In the genomic region with DNA sequence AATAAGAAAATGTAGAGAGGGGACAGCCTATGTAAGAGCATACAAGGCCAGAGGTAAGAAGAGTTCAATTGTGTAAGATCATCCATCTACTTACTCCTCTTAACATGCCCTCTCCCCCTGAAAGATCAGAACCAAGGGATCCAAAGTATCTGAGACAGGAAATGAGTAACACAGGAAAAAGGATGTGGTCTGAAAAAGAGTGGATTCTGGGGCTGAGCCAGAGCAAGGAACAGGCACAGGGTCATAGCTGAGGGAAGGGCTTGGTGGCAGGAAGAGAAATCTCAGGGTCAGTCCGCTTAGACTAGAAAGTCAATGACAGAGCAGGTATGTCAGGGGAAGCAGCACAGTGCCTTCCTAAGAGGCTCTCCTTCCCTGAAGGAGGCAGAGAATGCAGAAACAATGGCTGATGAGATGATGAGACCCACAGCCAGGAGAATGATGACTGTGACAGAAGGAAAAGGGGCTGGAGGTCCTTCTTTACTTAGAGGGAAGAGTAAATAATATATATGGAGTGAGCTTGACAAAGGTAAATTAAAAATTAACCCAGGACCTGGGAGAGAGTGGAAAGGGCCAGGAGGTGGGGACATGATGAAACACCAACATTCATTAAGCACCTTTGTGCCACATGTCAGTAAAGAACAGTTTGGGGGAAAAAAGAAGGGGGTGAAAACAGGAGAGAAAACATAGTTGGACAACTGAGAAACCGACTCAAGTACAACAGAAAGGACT, we compare ENCODE assay signal across 8 cellular contexts. TPM values are rescaled to one million over a fixed set of nuclear protein-coding genes. Genes with fewer than 3 reads are reported as not detected.
DNase-seq lines count a peak whose midpoint lies in the region; ATAC-seq, FAIRE-seq and TF ChIP-seq lines count a peak whose summit lies in the region.

No MANE protein-coding gene starts in this region.

- no peaks in the 10 kb centered on the region for H3K9me3 ChIP-seq in AG04450 (ENCODE audit: control insufficient read depth, insufficient read depth, low read length)
- H3K9me3 ChIP-seq in psoas muscle, result no peaks in the 10 kb centered on the region

- peak; percentile 55 for FAIRE-seq in HTR-8/SVneo (lab: Jason Lieb, UNC)

- intact Hi-C loops in activated CD8-positive, alpha-beta T cell treated with anti-CD3 and anti-CD28 coated beads for 36 hours (cut with micrococcal nuclease), result no loop called here
- intact Hi-C loops in psoas muscle (cut with DNase I), result no loop called here

- H3K36me3 Mint-ChIP-seq in activated CD8-positive, alpha-beta T cell treated with anti-CD3 and anti-CD28 coated beads for 36 hours (ENCODE audit: low read depth), result peaks cover 33% of the 10 kb centered on the region
- peaks cover 20% of the 10 kb centered on the region for H3K36me3 Mint-ChIP-seq in glutamatergic neuron (ENCODE audit: unreplicated experiment)

- peak overlapping the region; percentile 87 for H3K4me3 ChIP-seq in AG04450 (ENCODE audit: low read depth, low read length)
- H3K4me3 ChIP-seq in psoas muscle, result peak overlapping the region; percentile 85

- DNase-seq in AG04450 (ENCODE audit: low read depth, low spot score) (no peak), HTR-8/SVneo (ENCODE audit: insufficient read length, low spot score) (peak; percentile 64), glutamatergic neuron (no peak), psoas muscle (peak; percentile 71 to 74), OCI-M2 (lab: John Stamatoyannopoulos, UW; ENCODE audit: unreplicated experiment) (no peak), putamen (ENCODE audit: low spot score) (no peak), hypothalamus (lab: John Stamatoyannopoulos, UW) (no peak)
- no peak for DNase-seq in activated CD8-positive, alpha-beta T cell treated with anti-CD3 and anti-CD28 coated beads for 36 hours

- H3K4me1 ChIP-seq in psoas muscle, result peaks cover 64% of the 10 kb centered on the region

- H3K27me3 Mint-ChIP-seq in activated CD8-positive, alpha-beta T cell treated with anti-CD3 and anti-CD28 coated beads for 36 hours, result no peaks in the 10 kb centered on the region
- peaks cover 30% of the 10 kb centered on the region for H3K27me3 Mint-ChIP-seq in glutamatergic neuron (ENCODE audit: unreplicated experiment)

- TF ChIP-seq CTCF in AG04450 (IDR thresholded peaks at IDR 0.05; ENCODE audit: low read depth, low read length) (no peak), glutamatergic neuron (IDR thresholded peaks at IDR 0.05; ENCODE audit: partially characterized antibody, unreplicated experiment) (no peak), psoas muscle (IDR thresholded peaks at IDR 0.05) (no peak)
- TF ChIP-seq CTCF in activated CD8-positive, alpha-beta T cell treated with anti-CD3 and anti-CD28 coated beads for 36 hours (IDR thresholded peaks at IDR 0.05), result no peak

- H3K27me3 ChIP-seq in AG04450 (ENCODE audit: control insufficient read depth, insufficient read depth, low read length), result no peaks in the 10 kb centered on the region
- H3K27me3 ChIP-seq in psoas muscle (ENCODE audit: insufficient read depth in 3 of 3, low read length in 2 of 3), result no peaks in the 10 kb centered on the region

- peaks cover 61% of the 10 kb centered on the region for H3K4me1 Mint-ChIP-seq in activated CD8-positive, alpha-beta T cell treated with anti-CD3 and anti-CD28 coated beads for 36 hours (ENCODE audit: low read depth)
- peaks cover 49% of the 10 kb centered on the region for H3K4me1 Mint-ChIP-seq in glutamatergic neuron (ENCODE audit: low read depth, unreplicated experiment)

- H3K27ac Mint-ChIP-seq in activated CD8-positive, alpha-beta T cell treated with anti-CD3 and anti-CD28 coated beads for 36 hours, result peak overlapping the region; percentile 25
- H3K27ac Mint-ChIP-seq in glutamatergic neuron (ENCODE audit: unreplicated experiment), result peak overlapping the region; percentile 98

- peaks cover 9 to 30% of the 10 kb centered on the region in 2 donors for H3K36me3 ChIP-seq in psoas muscle (ENCODE audit: insufficient read depth in 1 of 2, low read depth in 1 of 2)

- POLR2A ChIA-PET in AG04450 (lab: Yijun Ruan, JAX), result interaction anchor here (1.0 to 1.7 kb wide), 3 partner anchors 9 to 28 kb away, joined by 4 to 6 read pairs (median 4); no protein-coding TSS in a partner anchor
- POLR2A ChIA-PET in activated CD8-positive, alpha-beta T cell treated with anti-CD3 and anti-CD28 coated beads for 36 hours (lab: Charles Lee), result interaction anchor here (0.8 kb wide), 1 partner anchor 9 kb away, joined by 3 read pairs; no protein-coding TSS in a partner anchor

- peak overlapping the region; percentile 82 for H3K4me3 Mint-ChIP-seq in activated CD8-positive, alpha-beta T cell treated with anti-CD3 and anti-CD28 coated beads for 36 hours
- peak overlapping the region; percentile 98 for H3K4me3 Mint-ChIP-seq in glutamatergic neuron (ENCODE audit: unreplicated experiment)

- no peaks in the 10 kb centered on the region for H3K9me3 Mint-ChIP-seq in activated CD8-positive, alpha-beta T cell treated with anti-CD3 and anti-CD28 coated beads for 36 hours
- H3K9me3 Mint-ChIP-seq in glutamatergic neuron (ENCODE audit: unreplicated experiment), result peaks cover 38% of the 10 kb centered on the region

- no peak for ATAC-seq in activated CD8-positive, alpha-beta T cell treated with anti-CD3 and anti-CD28 coated beads for 36 hours
- peak; percentile 34 to 50 (median 43) for ATAC-seq in psoas muscle

- CTCF ChIA-PET in AG04450 (lab: Charles Lee), result interaction anchor here (1.3 to 1.8 kb wide), 3 partner anchors 52 to 124 kb away, joined by 5 to 7 read pairs (median 6); no protein-coding TSS in a partner anchor
- CTCF ChIA-PET in activated CD8-positive, alpha-beta T cell treated with anti-CD3 and anti-CD28 coated beads for 36 hours (lab: Charles Lee), result interaction anchor here (0.9 to 1.5 kb wide), 4 partner anchors 9 to 49 kb away, joined by 3 read pairs; no protein-coding TSS in a partner anchor

- H3K27ac ChIP-seq in AG04450 (ENCODE audit: low read depth, low read length) (peak overlapping the region; percentile 86), psoas muscle (peak overlapping the region; percentile 98)

- WGBS in psoas muscle, 3 donors, result 25 to 43% (median 41%) methylated on average over 2 of the region's 2 CpGs

RNA-seq across cellular contexts. Expression of a gene that starts 26.2 kb away (rescaled TPM):
- polyA plus RNA-seq in AG04450 (2011; rRNA removed) (not detected in 2 replicates), psoas muscle (not detected)
- not detected in 2 replicates for polyA minus RNA-seq in AG04450 (2011; rRNA and poly(A)+ RNA removed)
- not detected for total RNA-seq in activated CD8-positive, alpha-beta T cell treated with anti-CD3 and anti-CD28 coated beads for 36 hours
- total RNA-seq in glutamatergic neuron (ENCODE audit: unreplicated experiment) (0.71 TPM), psoas muscle (not detected)

Comparison
In these comparisons a context has a peak if more than half of its experiments do, and no peak if none do; other contexts are left out.
1. DNase-seq: peak in HTR-8/SVneo (single experiment) and psoas muscle (2 of 2); none in AG04450 (single experiment), activated CD8-positive, alpha-beta T cell treated with anti-CD3 and anti-CD28 coated beads for 36 hours (single experiment), glutamatergic neuron (single experiment), OCI-M2 (single experiment), putamen (single experiment) and hypothalamus (0 of 51).